19 cellular contexts compared by ENCODE assay signal in genomic region chr11:132423266-132423665, GRCh38.
"Had no signal": no experiment of that assay in that cellular context is flagged by ENCODE, and none has a peak within 500 bp of the region (broad histone marks: within the 10 kb centered on the region; RNA-seq: fewer than 3 reads in every experiment).

No MANE protein-coding gene starts in this region.

- H3K4me3 ChIP-seq: colonic mucosa, gastroesophageal sphincter, lung, pancreas, spleen had no signal

- H3K4me3 Mint-ChIP-seq: activated B cell treated with CpG ODN at 0.5 μM for 24 hours; activated CD4-positive, alpha-beta T cell treated with anti-CD3 and anti-CD28 coated beads, Interleukin-2, amount 10 ng/mL, durations not matched to agents 24 days and 14 days; activated CD8-positive, alpha-beta T cell treated with anti-CD3 and anti-CD28 coated beads, Interleukin-2, amount 10 ng/mL, durations not matched to agents 7 days and 5 days; activated T-cell treated with anti-CD3 and anti-CD28 coated beads, Interleukin-2, amount 50 U/mL, for 72 hours; brain; stimulated activated naive CD8-positive, alpha-beta T cell treated with anti-CD3 and anti-CD28 coated beads, Interleukin-15, amount 100 ng/mL, for 72 hours; type B pancreatic cell had no signal

- DNase-seq: activated B cell treated with CpG ODN at 0.5 μM for 24 hours; activated CD4-positive, alpha-beta T cell treated with anti-CD3 and anti-CD28 coated beads, Interleukin-2, amount 10 ng/mL, durations not matched to agents 24 days and 14 days; activated CD8-positive, alpha-beta memory T cell treated with anti-CD3 and anti-CD28 coated beads, Interleukin-2, amount 50 U/mL, for 4 hours; activated CD8-positive, alpha-beta T cell treated with anti-CD3 and anti-CD28 coated beads, Interleukin-2, amount 10 ng/mL, durations not matched to agents 7 days and 5 days; activated gamma-delta T cell; activated T-cell treated with anti-CD3 and anti-CD28 coated beads, Interleukin-2, amount 50 U/mL, for 72 hours; central memory CD4-positive, alpha-beta T cell; colonic mucosa; left colon; midbrain; pancreas; spleen; stimulated activated naive CD8-positive, alpha-beta T cell treated with anti-CD3 and anti-CD28 coated beads, Interleukin-15, amount 100 ng/mL, for 72 hours had no signal

- H3K36me3 Mint-ChIP-seq: activated naive CD4-positive, alpha-beta T cell treated with anti-CD3 and anti-CD28 coated beads, Interleukin-2, amount 50 U/mL, for 72 hours; brain; type B pancreatic cell had no signal

- H3K4me1 Mint-ChIP-seq: activated B cell treated with CpG ODN at 0.5 μM for 24 hours; activated CD4-positive, alpha-beta T cell treated with anti-CD3 and anti-CD28 coated beads, Interleukin-2, amount 10 ng/mL, durations not matched to agents 24 days and 14 days; stimulated activated naive CD8-positive, alpha-beta T cell treated with anti-CD3 and anti-CD28 coated beads, Interleukin-15, amount 100 ng/mL, for 72 hours had no signal

- H3K9me3 Mint-ChIP-seq: activated B cell treated with CpG ODN at 0.5 μM for 24 hours; activated CD4-positive, alpha-beta T cell treated with anti-CD3 and anti-CD28 coated beads, Interleukin-2, amount 10 ng/mL, durations not matched to agents 24 days and 14 days; brain; type B pancreatic cell had no signal

- H3K27ac Mint-ChIP-seq: activated B cell treated with CpG ODN at 0.5 μM for 24 hours; activated CD4-positive, alpha-beta T cell treated with anti-CD3 and anti-CD28 coated beads, Interleukin-2, amount 10 ng/mL, durations not matched to agents 24 days and 14 days; activated CD8-positive, alpha-beta T cell treated with anti-CD3 and anti-CD28 coated beads, Interleukin-2, amount 10 ng/mL, durations not matched to agents 7 days and 5 days; activated naive CD4-positive, alpha-beta T cell treated with anti-CD3 and anti-CD28 coated beads, Interleukin-2, amount 50 U/mL, for 72 hours; activated T-cell treated with anti-CD3 and anti-CD28 coated beads, Interleukin-2, amount 50 U/mL, for 72 hours; brain; stimulated activated naive CD8-positive, alpha-beta T cell treated with anti-CD3 and anti-CD28 coated beads, Interleukin-15, amount 100 ng/mL, for 72 hours; type B pancreatic cell had no signal

- ATAC-seq: activated CD8-positive, alpha-beta T cell treated with anti-CD3 and anti-CD28 coated beads, Interleukin-2, amount 10 ng/mL, durations not matched to agents 7 days and 5 days; activated naive CD4-positive, alpha-beta T cell treated with anti-CD3 and anti-CD28 coated beads, Interleukin-2, amount 50 U/mL, for 72 hours; activated T-cell treated with anti-CD3 and anti-CD28 coated beads, Interleukin-2, amount 50 U/mL, for 72 hours; gastroesophageal sphincter; left colon; pancreas; sciatic nerve; stimulated activated naive CD8-positive, alpha-beta T cell treated with anti-CD3 and anti-CD28 coated beads, Interleukin-15, amount 100 ng/mL, for 72 hours had no signal

- H3K27ac ChIP-seq: colonic mucosa, gastroesophageal sphincter, pancreas had no signal

- H3K36me3 ChIP-seq: colonic mucosa, gastroesophageal sphincter, pancreas, spleen had no signal

- H3K9me3 ChIP-seq: colonic mucosa, gastroesophageal sphincter, pancreas, spleen had no signal

- H3K27me3 ChIP-seq: colonic mucosa, gastroesophageal sphincter, spleen had no signal

- H3K4me1 ChIP-seq: colonic mucosa, gastroesophageal sphincter, pancreas had no signal

- H3K27me3 Mint-ChIP-seq: activated B cell treated with CpG ODN at 0.5 μM for 24 hours; activated CD4-positive, alpha-beta T cell treated with anti-CD3 and anti-CD28 coated beads, Interleukin-2, amount 10 ng/mL, durations not matched to agents 24 days and 14 days; brain; stimulated activated naive CD8-positive, alpha-beta T cell treated with anti-CD3 and anti-CD28 coated beads, Interleukin-15, amount 100 ng/mL, for 72 hours had no signal
